In genomic region chrX:13411496-13412207, GRCh38 we compare ENCODE assay signal across 24 cellular contexts.
A peak's percentile ranks its signal among the peaks of the same experiment; 100 is the strongest.
DNase-seq lines count a peak whose midpoint lies in the region; ATAC-seq and TF ChIP-seq lines count a peak whose summit lies in the region.
"Had no signal": no experiment of that assay in that cellular context is flagged by ENCODE, and none has a peak within 500 bp of the region (broad histone marks: within the 10 kb centered on the region; RNA-seq: fewer than 3 reads in every experiment).

No MANE protein-coding gene starts in this region.

- H3K36me3 ChIP-seq in iPS-18a (ENCODE audit: control insufficient read depth, low read depth, low read length) (no peaks in the 10 kb centered on the region), lower lobe of right lung (no peaks in the 10 kb centered on the region)
- H3K36me3 ChIP-seq: BE2C had no signal

- H3K4me3 ChIP-seq in iPS-18a (ENCODE audit: low read length) (peak overlapping the region; percentile 26), lower lobe of right lung (no peak overlapping the region)
- H3K4me3 ChIP-seq: GM12878, K562, SK-N-MC had no signal

- no peaks in the 10 kb centered on the region for H3K27me3 ChIP-seq in iPS-18a (ENCODE audit: control insufficient read depth, insufficient read depth, low read length)
- no peaks in the 10 kb centered on the region for H3K27me3 ChIP-seq in lower lobe of right lung (ENCODE audit: low read depth)
- H3K27me3 ChIP-seq: BE2C had no signal

- no peak for TF ChIP-seq CTCF in lower lobe of right lung (IDR thresholded peaks at IDR 0.05)

- H3K27ac ChIP-seq in iPS-18a (ENCODE audit: low read length), result peak overlapping the region; percentile 34
- no peak overlapping the region for H3K27ac ChIP-seq in lower lobe of right lung
- H3K27ac ChIP-seq: SK-N-MC had no signal

- H3K9me3 ChIP-seq in iPS-18a (ENCODE audit: control insufficient read depth, low read depth, low read length) (no peaks in the 10 kb centered on the region), lower lobe of right lung (no peaks in the 10 kb centered on the region)
- H3K9me3 ChIP-seq: BE2C, Caco-2 had no signal

- H3K9ac ChIP-seq in iPS-18a (ENCODE audit: low read length), result no peak overlapping the region

- intact Hi-C loops in lower lobe of right lung (cut with DNase I), result no loop called here

- peak; percentile 39 for DNase-seq in D341Med (ENCODE audit: low spot score)
- peak; percentile 4 for DNase-seq in HT-29 (ENCODE audit: low spot score)
- peak; percentile 96 for DNase-seq in NCI-H82 treated with DMSO at 0.1 percent for 48 hours (lab: John Stamatoyannopoulos, UW; ENCODE audit: unreplicated experiment)
- DNase-seq in lower lobe of right lung, result no peak
- DNase-seq in cortex of kidney (lab: John Stamatoyannopoulos, UW), result no peak
- DNase-seq in activated naive CD4-positive, alpha-beta T cell treated with Interleukin-2 at 50 U/mL for 16 hours, result no peak
- no peak for DNase-seq in NCI-H1930 (lab: John Stamatoyannopoulos, UW)
- DNase-seq: BE2C; Caco-2; CD4-positive, alpha-beta T cell; DMS53; EL; NCI-H1105; NCI-H1694; NCI-H2107; NCI-H69; NK-92 treated with Interleukin-12 subunit alpha and Interleukin-12 subunit beta, amount 100 ng/mL, for 24 hours; OCI-M1; Right ventricle myocardium superior; T-cell had no signal

- peaks cover 44% of the 10 kb centered on the region for H3K4me1 ChIP-seq in iPS-18a (ENCODE audit: control insufficient read depth, low read depth, low read length)
- no peaks in the 10 kb centered on the region for H3K4me1 ChIP-seq in lower lobe of right lung
- H3K4me1 ChIP-seq: Caco-2 had no signal

- no peak for ATAC-seq in lower lobe of right lung
- ATAC-seq: GM12878, K562, T-cell had no signal

Comparison
In these comparisons a context has a peak if more than half of its experiments do, and no peak if none do; other contexts are left out.
1. DNase-seq: peak in D341Med (single experiment), HT-29 (single experiment) and NCI-H82 treated with DMSO at 0.1 percent for 48 hours (single experiment); none in lower lobe of right lung (single experiment), cortex of kidney (single experiment), activated naive CD4-positive, alpha-beta T cell treated with Interleukin-2 at 50 U/mL for 16 hours (single experiment) and NCI-H1930 (0 of 2).